Comparison of ENCODE assay signal across 22 cellular contexts in the genomic region with DNA sequence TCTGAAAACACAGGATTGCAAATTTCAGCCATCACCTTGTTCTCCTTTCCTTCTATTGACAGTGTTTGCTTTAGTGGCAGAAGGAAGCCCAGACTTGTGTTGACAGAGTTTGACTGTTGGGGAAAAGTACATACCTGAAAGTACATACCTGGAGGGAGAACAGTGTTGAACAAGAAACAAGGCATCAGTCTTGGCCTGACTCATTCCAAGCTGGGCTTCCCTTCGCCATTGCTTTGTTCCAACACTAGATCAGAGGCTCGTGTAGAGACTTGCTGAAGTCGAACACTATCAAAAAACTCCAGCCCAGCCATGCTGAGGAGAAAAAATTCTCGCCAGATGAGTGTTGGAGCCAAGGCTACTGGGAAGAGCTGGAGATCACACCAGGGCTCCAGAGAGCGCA.
DNase-seq lines count a peak whose midpoint lies in the region; FAIRE-seq and TF ChIP-seq lines count a peak whose summit lies in the region.
"Had no signal": no experiment of that assay in that cellular context is flagged by ENCODE, and none has a peak within 500 bp of the region (broad histone marks: within the 10 kb centered on the region; RNA-seq: fewer than 3 reads in every experiment).

No MANE protein-coding gene starts in this region.

- H3F3A ChIP-seq in PC-9 (ENCODE audit: insufficient read depth, low read depth): no peaks in the 10 kb centered on the region

- H3K79me2 ChIP-seq in keratinocyte (ENCODE audit: control insufficient read depth, insufficient read depth, low read length) (no peaks in the 10 kb centered on the region), PC-9 (ENCODE audit: low read depth) (no peaks in the 10 kb centered on the region), Karpas-422 (ENCODE audit: low read length) (no peaks in the 10 kb centered on the region)

- dilution Hi-C loops in keratinocyte (cut with MboI; ENCODE audit: extremely low pct_ligation_motif_present, low sequenced_read_pairs): no loop called here

- H4K20me1 ChIP-seq in keratinocyte (ENCODE audit: control insufficient read depth, extremely low read depth, insufficient read depth, low read length) (no peaks in the 10 kb centered on the region), PC-9 (ENCODE audit: insufficient read depth) (no peaks in the 10 kb centered on the region), Karpas-422 (ENCODE audit: insufficient read depth, low read depth, low read length) (no peaks in the 10 kb centered on the region)

- H3K36me3 ChIP-seq in keratinocyte (ENCODE audit: control insufficient read depth in 2 of 2, extremely low read depth in 1 of 2, insufficient read depth in 2 of 2, low read length in 2 of 2) (no peaks in the 10 kb centered on the region), PC-9 (ENCODE audit: low read depth) (no peaks in the 10 kb centered on the region), Karpas-422 (ENCODE audit: insufficient read depth, low read length) (no peaks in the 10 kb centered on the region)
- H3K36me3 ChIP-seq: right atrium auricular region, SJCRH30, tibial nerve, WERI-Rb-1 had no signal

- H3K4me1 ChIP-seq in keratinocyte (ENCODE audit: control insufficient read depth, extremely low read depth, insufficient read depth, low read length) (peaks cover 35% of the 10 kb centered on the region), PC-9 (replicated peaks; ENCODE audit: insufficient read depth) (no peaks in the 10 kb centered on the region), Karpas-422 (ENCODE audit: low read length) (no peaks in the 10 kb centered on the region)
- H3K4me1 ChIP-seq: right atrium auricular region, SJCRH30 had no signal

- no peak for TF ChIP-seq POLR2A in GM12891 (IDR thresholded peaks at IDR 0.05; ENCODE audit: low read depth, low read length)

- CTCF ChIA-PET in RWPE1 (lab: Yijun Ruan, JAX) (interaction anchor here (0.6 to 1.0 kb wide), 3 partner anchors 29 to 256 kb away, joined by 4 to 5 read pairs (median 4); no protein-coding TSS in a partner anchor), PC-9 (lab: Charles Lee) (no interaction called here)

- no peak for TF ChIP-seq CTCF in RWPE1 (conservative IDR thresholded peaks at IDR 0.05; ENCODE audit: low read depth)
- TF ChIP-seq CTCF in keratinocyte (optimal IDR thresholded peaks at IDR 0.05 in 1 of 3, IDR thresholded peaks at IDR 0.05 in 1 of 3, conservative IDR thresholded peaks at IDR 0.05 in 1 of 3; ENCODE audit: extremely low read depth in 1 of 3, insufficient read depth in 2 of 3, low read length in 3 of 3): no peak
- TF ChIP-seq CTCF in PC-9 (conservative IDR thresholded peaks at IDR 0.05): no peak

- POLR2A ChIA-PET in RWPE1 (lab: Yijun Ruan, JAX; ENCODE audit: low non-redundant PET): no interaction called here
- POLR2A ChIA-PET in PC-9 (lab: Charles Lee; ENCODE audit: unreplicated experiment): no interaction called here

- H3K9ac ChIP-seq in keratinocyte (ENCODE audit: control insufficient read depth, extremely low read depth, insufficient read depth, low read length) (peak overlapping the region; percentile 12), Karpas-422 (ENCODE audit: low read length) (no peak overlapping the region)

- H3K4me2 ChIP-seq in keratinocyte (ENCODE audit: control insufficient read depth, extremely low read depth, insufficient read depth, low read depth, low read length) (peak overlapping the region; percentile 30), PC-9 (no peak overlapping the region), Karpas-422 (ENCODE audit: low read depth, low read length, poor library complexity, severe bottlenecking) (no peak overlapping the region)

- H3K27ac ChIP-seq in RWPE1 (peak overlapping the region; percentile 76), keratinocyte (ENCODE audit: control insufficient read depth, insufficient read depth, low read length) (peak overlapping the region; percentile 52), PC-9 (no peak overlapping the region), Karpas-422 (ENCODE audit: low read length) (no peak overlapping the region)
- H3K27ac ChIP-seq: right atrium auricular region, SJCRH30, tibial nerve, WERI-Rb-1 had no signal

- DNase-seq in NCI-H510A (lab: John Stamatoyannopoulos, UW) (peak; percentile 12), NCI-H510A treated with DMSO at 0.1 percent for 48 hours (lab: John Stamatoyannopoulos, UW) (no peak), RWPE1 (ENCODE audit: low spot score) (peak; percentile 80), keratinocyte (ENCODE audit: low read depth, low spot score) (peak; percentile 93), ureter (ENCODE audit: low spot score) (peak; percentile 70), PC-9 (no peak), GM12891 (ENCODE audit: insufficient read length, low spot score) (no peak), Karpas-422 (no peak)
- DNase-seq: activated CD4-positive, alpha-beta T cell treated with anti-CD3 and anti-CD28 coated beads, Interleukin-2, amount 50 U/mL, for 48 hours; activated naive CD4-positive, alpha-beta T cell treated with anti-CD3 and anti-CD28 coated beads for 36 hours; activated T-cell treated with anti-CD3 and anti-CD28 coated beads, Interleukin-2, amount 50 U/mL, for 24 hours; CD8-positive, alpha-beta T cell; H7; left cardiac atrium; MM.1S; NCI-H2227 treated with DMSO at 0.1 percent for 48 hours; SJCRH30; stimulated activated naive CD4-positive, alpha-beta T cell; WERI-Rb-1 had no signal

- H2AFZ ChIP-seq in keratinocyte (ENCODE audit: control insufficient read depth, low read length): peak overlapping the region; percentile 79
- no peak overlapping the region for H2AFZ ChIP-seq in PC-9
- no peak overlapping the region for H2AFZ ChIP-seq in Karpas-422 (ENCODE audit: low read length)

- H3K9me2 ChIP-seq in PC-9 (ENCODE audit: insufficient read depth): no peaks in the 10 kb centered on the region
- no peaks in the 10 kb centered on the region for H3K9me2 ChIP-seq in Karpas-422 (replicated peaks; ENCODE audit: insufficient read depth, low read length)

- no peak overlapping the region for H3K4me3 ChIP-seq in keratinocyte (ENCODE audit: control insufficient read depth in 2 of 3, extremely low read depth in 1 of 3, insufficient read depth in 2 of 3, low read depth in 1 of 3, low read length in 3 of 3)
- no peak overlapping the region for H3K4me3 ChIP-seq in PC-9
- no peak overlapping the region for H3K4me3 ChIP-seq in Karpas-422 (ENCODE audit: low read length)
- H3K4me3 ChIP-seq: right atrium auricular region, SJCRH30, tibial nerve had no signal

- no peaks in the 10 kb centered on the region for H3K27me3 ChIP-seq in keratinocyte (ENCODE audit: control insufficient read depth, extremely low read depth, insufficient read depth, low read length)
- no peaks in the 10 kb centered on the region for H3K27me3 ChIP-seq in PC-9 (ENCODE audit: insufficient read depth, low read depth)
- no peaks in the 10 kb centered on the region for H3K27me3 ChIP-seq in Karpas-422 (ENCODE audit: low read length)
- H3K27me3 ChIP-seq: right atrium auricular region, SJCRH30, tibial nerve had no signal

- intact Hi-C loops in PC-9 (cut with micrococcal nuclease; ENCODE audit: unreplicated experiment): no loop called here

- H3K9me3 ChIP-seq in keratinocyte (ENCODE audit: control insufficient read depth, low read depth, low read length) (no peaks in the 10 kb centered on the region), PC-9 (ENCODE audit: insufficient read depth, low read depth) (no peaks in the 10 kb centered on the region), Karpas-422 (ENCODE audit: low read length) (no peaks in the 10 kb centered on the region)
- H3K9me3 ChIP-seq: right atrium auricular region, SJCRH30, tibial nerve had no signal

- BruUV-seq in PC-9 (replicated peaks; lab: Mats Ljungman, UMichigan): no TSS peak

- H3K9me1 ChIP-seq in keratinocyte (ENCODE audit: control insufficient read depth, extremely low read depth, insufficient read depth, low read length): no peaks in the 10 kb centered on the region

- peak; percentile 99 for FAIRE-seq in keratinocyte (lab: Jason Lieb, UNC)
- no peak for FAIRE-seq in GM12891 (lab: Jason Lieb, UNC)
- FAIRE-seq: astrocyte had no signal

TF ChIP-seq in GM12891, 5 proteins besides CTCF, POLR2A, EP300 and RAD21:
- no peak for TF ChIP-seq PAX5 (IDR thresholded peaks at IDR 0.05; ENCODE audit: insufficient read depth, low read length, severe bottlenecking)
- no peak for TF ChIP-seq POU2F2 (IDR thresholded peaks at IDR 0.05; ENCODE audit: low read depth, low read length)
- TF ChIP-seq POLR2AphosphoS5 (IDR thresholded peaks at IDR 0.05; ENCODE audit: low read depth, low read length): no peak
- no peak for TF ChIP-seq SPI1 (IDR thresholded peaks at IDR 0.05; ENCODE audit: low read depth, low read length)
- TF ChIP-seq TAF1 (IDR thresholded peaks at IDR 0.05; ENCODE audit: low read depth, low read length): no peak

Comparison
In these comparisons a context has a peak if more than half of its experiments do, and no peak if none do; other contexts are left out.
1. DNase-seq: peak in NCI-H510A (single experiment), RWPE1 (single experiment), keratinocyte (single experiment) and ureter (single experiment); none in NCI-H510A treated with DMSO at 0.1 percent for 48 hours (single experiment), PC-9 (0 of 2), GM12891 (single experiment) and Karpas-422 (single experiment).
2. H3K27ac ChIP-seq: peak in RWPE1 (single experiment) and keratinocyte (single experiment); none in PC-9 (single experiment) and Karpas-422 (single experiment).